29 cellular contexts compared by ENCODE assay signal in genomic region chr11:115576606-115577005, GRCh38.
"Had no signal": no experiment of that assay in that cellular context is flagged by ENCODE, and none has a peak within 500 bp of the region (broad histone marks: within the 10 kb centered on the region; RNA-seq: fewer than 3 reads in every experiment).

No MANE protein-coding gene starts in this region.

- H3K9me3 ChIP-seq: gastroesophageal sphincter, heart right ventricle, left lung, lower lobe of right lung, neutrophil, ovary, sigmoid colon, upper lobe of left lung had no signal

- H3K36me3 ChIP-seq: cardiac muscle cell, gastroesophageal sphincter, heart right ventricle, left lung, lower lobe of right lung, neutrophil, ovary, sigmoid colon, upper lobe of left lung, WERI-Rb-1 had no signal

- H3K27ac ChIP-seq: cardiac muscle cell, coronary artery, dorsolateral prefrontal cortex, gastroesophageal sphincter, heart right ventricle, left lung, lower lobe of right lung, neutrophil, ovary, sigmoid colon, upper lobe of left lung, WERI-Rb-1 had no signal

- DNase-seq: activated CD4-positive, alpha-beta T cell treated with anti-CD3 and anti-CD28 coated beads for 48 hours; activated CD4-positive, alpha-beta T cell treated with anti-CD3 and anti-CD28 coated beads, Interleukin-2, amount 50 U/mL, for 48 hours; activated CD8-positive, alpha-beta memory T cell treated with anti-CD3 and anti-CD28 coated beads for 24 hours; activated effector memory CD4-positive, alpha-beta T cell treated with Interleukin-2 at 50 U/mL for 16 hours; activated naive CD4-positive, alpha-beta T cell treated with Interleukin-2 at 50 U/mL for 16 hours; anterior cingulate cortex; cerebellar nuclear complex; dorsolateral prefrontal cortex; effector memory CD4-positive, alpha-beta T cell; erythroblast; heart right ventricle; kidney glomerular epithelial cell; left lung; lower lobe of right lung; nephron progenitor cell; ovary; sigmoid colon; small intestine; stimulated activated CD4-positive, alpha-beta T cell treated with anti-CD3 and anti-CD28 coated beads, Interleukin-4, amount 100 ng/mL, for 24 hours; stimulated activated naive CD8-positive, alpha-beta T cell treated with anti-CD3 and anti-CD28 coated beads, Interleukin-15, amount 100 ng/mL, for 72 hours; substantia nigra; T-helper 17 cell; T1000; upper lobe of left lung; WERI-Rb-1 had no signal

- H3K4me3 ChIP-seq: cardiac muscle cell, coronary artery, dorsolateral prefrontal cortex, gastroesophageal sphincter, heart right ventricle, left lung, lower lobe of right lung, ovary, sigmoid colon, upper lobe of left lung had no signal

- FAIRE-seq: small intestine had no signal

- H3K4me1 ChIP-seq: left lung, lower lobe of right lung, sigmoid colon had no signal

- H3K27me3 ChIP-seq: cardiac muscle cell, heart right ventricle, left lung, neutrophil, ovary, sigmoid colon, upper lobe of left lung had no signal
